In genomic region chr2:143686585-143687164, GRCh38 we compare ENCODE assay signal across 8 cellular contexts.
A peak's percentile ranks its signal among the peaks of the same experiment; 100 is the strongest.
DNase-seq lines count a peak whose midpoint lies in the region; ATAC-seq and TF ChIP-seq lines count a peak whose summit lies in the region.

No MANE protein-coding gene starts in this region.

- TF ChIP-seq POLR2A in Peyer's patch (IDR thresholded peaks at IDR 0.05), result no peak

- H4K20me1 ChIP-seq in GM23338 (replicated peaks; ENCODE audit: insufficient read depth), result no peaks in the 10 kb centered on the region

- no peaks in the 10 kb centered on the region for H3K27me3 Mint-ChIP-seq in GM23338 (ENCODE audit: insufficient read depth, low read depth, poor library complexity)

- H3K9me3 Mint-ChIP-seq in GM23338, result no peaks in the 10 kb centered on the region

- H3K4me1 ChIP-seq in GM23338 (ENCODE audit: insufficient read depth) (peaks cover 37% of the 10 kb centered on the region), Peyer's patch (no peaks in the 10 kb centered on the region)

- H3F3A ChIP-seq in GM23338 (replicated peaks; ENCODE audit: low read depth), result no peaks in the 10 kb centered on the region

- no peaks in the 10 kb centered on the region for H3K9me3 ChIP-seq in Peyer's patch

- ATAC-seq in GM23338, result peak; percentile 53
- ATAC-seq in esophagus mucosa, result no peak

- no peak overlapping the region for H3K4me3 Mint-ChIP-seq in GM23338

- TF ChIP-seq CTCF in GM23338 (conservative IDR thresholded peaks at IDR 0.05; ENCODE audit: low read depth in 2 of 2) (peak; percentile 44 to 83; a peak in 3 of 4 replicates), Peyer's patch (IDR thresholded peaks at IDR 0.05) (peak in 5 of 6 experiments; percentile 34 to 46 (median 41)), fibroblast of mammary gland (conservative IDR thresholded peaks at IDR 0.05; ENCODE audit: control insufficient read depth, insufficient read depth, low read depth, low read length) (peak; percentile 59)

- no peaks in the 10 kb centered on the region for H3K79me2 ChIP-seq in GM23338 (replicated peaks; ENCODE audit: insufficient read depth)

- no peak overlapping the region for H3K27ac Mint-ChIP-seq in GM23338

- no peak overlapping the region for H2AFZ ChIP-seq in GM23338

- no peaks in the 10 kb centered on the region for H3K36me3 ChIP-seq in GM23338 (ENCODE audit: insufficient read depth)
- no peaks in the 10 kb centered on the region for H3K36me3 ChIP-seq in Peyer's patch

- no peak overlapping the region for H3K4me3 ChIP-seq in GM23338
- H3K4me3 ChIP-seq in Peyer's patch, result no peak overlapping the region
- H3K4me3 ChIP-seq in fibroblast of mammary gland (ENCODE audit: control insufficient read depth, low read depth, low read length), result no peak overlapping the region

- DNase-seq in DMS 273 treated with DMSO at 0.1 percent for 48 hours (lab: John Stamatoyannopoulos, UW) (peak; percentile 20), GM23338 (ENCODE audit: low spot score) (peak; percentile 85), Peyer's patch (no peak), fibroblast of mammary gland (ENCODE audit: low read depth) (peak; percentile 59), putamen (ENCODE audit: low spot score) (peak; percentile 49)
- no peak for DNase-seq in stimulated activated CD4-positive, alpha-beta T cell treated with anti-CD3 and anti-CD28 coated beads, Interleukin-12 subunit alpha, Interleukin-12 subunit beta, amount 100 ng/mL, for 4 hours
- no peak for DNase-seq in activated T-cell treated with anti-CD3 and anti-CD28 coated beads, Interleukin-2, amount 50 U/mL, for 48 hours

- H3K27me3 ChIP-seq in GM23338 (ENCODE audit: insufficient read depth) (no peaks in the 10 kb centered on the region), Peyer's patch (no peaks in the 10 kb centered on the region)

- peaks cover 50% of the 10 kb centered on the region for H3K4me1 Mint-ChIP-seq in GM23338

- no peaks in the 10 kb centered on the region for H3K36me3 Mint-ChIP-seq in GM23338 (ENCODE audit: low read depth)

- H3K4me2 ChIP-seq in GM23338, result no peak overlapping the region

- H3K9me2 ChIP-seq in GM23338 (ENCODE audit: insufficient read depth), result no peaks in the 10 kb centered on the region

- H3K27ac ChIP-seq in GM23338 (ENCODE audit: low read depth), result no peak overlapping the region
- H3K27ac ChIP-seq in Peyer's patch, result no peak overlapping the region

TF ChIP-seq in GM23338, 12 proteins besides CTCF, POLR2A, EP300 and RAD21:
- TF ChIP-seq STAT1 (IDR thresholded peaks at IDR 0.05; ENCODE audit: unreplicated experiment) (no peak), EZH2phosphoT487 (IDR thresholded peaks at IDR 0.05; ENCODE audit: unreplicated experiment) (no peak), ZNF114 (CRISPR knock-in tag; IDR thresholded peaks at IDR 0.05) (no peak), ZNF331 (CRISPR knock-in tag; IDR thresholded peaks at IDR 0.05; ENCODE audit: low read depth) (no peak), REST (IDR thresholded peaks at IDR 0.05; ENCODE audit: unreplicated experiment) (no peak), POLR2AphosphoS5 (IDR thresholded peaks at IDR 0.05; ENCODE audit: low read depth) (no peak), EZH2 (IDR thresholded peaks at IDR 0.05; ENCODE audit: low read depth, unreplicated experiment) (no peak), NANOG (IDR thresholded peaks at IDR 0.05; ENCODE audit: borderline replicate concordance) (no peak), ETS1 (IDR thresholded peaks at IDR 0.05) (no peak), CREB1 (CRISPR knock-in tag; IDR thresholded peaks at IDR 0.05; ENCODE audit: low read depth) (no peak), ZNF462 (CRISPR knock-in tag; IDR thresholded peaks at IDR 0.05) (no peak), JUNB (IDR thresholded peaks at IDR 0.05; ENCODE audit: unreplicated experiment) (no peak)

Comparison
In these comparisons a context has a peak if more than half of its experiments do, and no peak if none do; other contexts are left out.
1. DNase-seq: peak in DMS 273 treated with DMSO at 0.1 percent for 48 hours (single experiment), GM23338 (single experiment), fibroblast of mammary gland (single experiment) and putamen (single experiment); none in Peyer's patch (0 of 3), stimulated activated CD4-positive, alpha-beta T cell treated with anti-CD3 and anti-CD28 coated beads, Interleukin-12 subunit alpha, Interleukin-12 subunit beta, amount 100 ng/mL, for 4 hours (single experiment) and activated T-cell treated with anti-CD3 and anti-CD28 coated beads, Interleukin-2, amount 50 U/mL, for 48 hours (0 of 2).
2. Peak in every context shown above with its lines, with median percentiles within 50 percentile points of each other: CTCF ChIP-seq.